Comparison of ENCODE assay signal across 25 cellular contexts in the genomic region with DNA sequence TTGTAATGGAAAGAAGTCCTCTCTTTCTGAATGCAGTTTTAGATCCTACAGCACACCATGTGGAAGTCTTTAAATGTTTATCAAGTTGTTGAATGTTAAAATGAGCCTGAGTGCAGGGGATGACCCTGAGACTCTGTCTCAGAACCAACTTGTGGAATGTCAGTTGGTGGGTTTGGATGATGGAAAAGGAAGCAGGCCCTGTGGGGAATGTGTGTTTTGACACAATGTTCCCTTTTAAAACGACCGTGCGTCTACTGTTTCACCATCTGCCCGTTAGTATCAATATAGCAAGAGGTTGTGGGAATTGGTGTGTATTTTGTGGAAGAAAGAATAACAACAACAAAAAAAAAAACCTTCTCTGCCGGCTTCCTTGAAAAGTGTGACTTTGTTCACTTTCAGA. TPM values are rescaled to one million over a fixed set of nuclear protein-coding genes. Genes with fewer than 3 reads are reported as not detected.
"Had no signal": no experiment of that assay in that cellular context is flagged by ENCODE, and none has a peak within 500 bp of the region (broad histone marks: within the 10 kb centered on the region; RNA-seq: fewer than 3 reads in every experiment).

No MANE protein-coding gene starts in this region.

- ATAC-seq: activated CD4-positive, CD25-positive, alpha-beta regulatory T cell treated with anti-CD3 and anti-CD28 coated beads, Interleukin-2, amount 50 U/mL, for 24 hours; activated CD8-positive, alpha-beta T cell treated with anti-CD3 and anti-CD28 coated beads, Interleukin-2, amount 10 ng/mL, durations not matched to agents 7 days and 5 days; Panc1 had no signal

- H3K36me3 ChIP-seq: SJSA1 had no signal

- DNase-seq: activated CD4-positive, alpha-beta T cell treated with anti-CD3 and anti-CD28 coated beads for 48 hours; activated CD4-positive, alpha-beta T cell treated with anti-CD3 and anti-CD28 coated beads, Interleukin-2, amount 50 U/mL, for 4 hours; activated CD8-positive, alpha-beta memory T cell treated with anti-CD3 and anti-CD28 coated beads, Interleukin-2, amount 50 U/mL, for 48 hours; activated CD8-positive, alpha-beta T cell treated with anti-CD3 and anti-CD28 coated beads, Interleukin-2, amount 10 ng/mL, durations not matched to agents 7 days and 5 days; activated naive CD4-positive, alpha-beta T cell; activated T-cell treated with anti-CD3 and anti-CD28 coated beads, Interleukin-2, amount 50 U/mL, for 1 hour; amygdala; IMR-90; Kasumi-1; KBM-7; NCI-H146; NCI-H187 treated with DMSO at 0.1 percent for 48 hours; NCI-H2081 treated with DMSO at 0.1 percent for 48 hours; NCI-H345; NCI-H510A; NCI-H526 treated with DMSO at 0.1 percent for 48 hours; NK-92 treated with Interleukin-12 subunit alpha and Interleukin-12 subunit beta, amount 100 ng/mL, for 24 hours; OCI-M1; Right ventricle myocardium superior had no signal

- H3K9me3 Mint-ChIP-seq: T-helper 1 cell treated with Interleukin-12 subunit alpha and Interleukin-12 subunit beta and Interleukin-4 antibody, amounts not matched to agents 30 μg/mL and 1 μg/mL, for 36 hours had no signal

- H3K4me3 ChIP-seq: SJSA1 had no signal

- H3K9me3 ChIP-seq: SJSA1 had no signal

- H3K36me3 Mint-ChIP-seq: activated naive CD8-positive, alpha-beta T cell; brain had no signal

- H3K27me3 ChIP-seq: SJSA1 had no signal

- H3K27ac Mint-ChIP-seq: activated CD8-positive, alpha-beta T cell treated with anti-CD3 and anti-CD28 coated beads, Interleukin-2, amount 10 ng/mL, durations not matched to agents 7 days and 5 days; activated naive CD8-positive, alpha-beta T cell; brain; T-helper 1 cell treated with Interleukin-12 subunit alpha and Interleukin-12 subunit beta and Interleukin-4 antibody, amounts not matched to agents 30 μg/mL and 1 μg/mL, for 36 hours had no signal

- H3K4me3 Mint-ChIP-seq: activated CD8-positive, alpha-beta T cell treated with anti-CD3 and anti-CD28 coated beads, Interleukin-2, amount 10 ng/mL, durations not matched to agents 7 days and 5 days; activated naive CD8-positive, alpha-beta T cell; brain; T-helper 1 cell treated with Interleukin-12 subunit alpha and Interleukin-12 subunit beta and Interleukin-4 antibody, amounts not matched to agents 30 μg/mL and 1 μg/mL, for 36 hours had no signal

- H3K27me3 Mint-ChIP-seq: activated naive CD8-positive, alpha-beta T cell had no signal

RNA-seq across cellular contexts. Expression of gene DYNC1I1, which starts 8.3 kb away (rescaled TPM):
- total RNA-seq: activated CD8-positive, alpha-beta T cell treated with anti-CD3 and anti-CD28 coated beads, Interleukin-2, amount 10 ng/mL, durations not matched to agents 7 days and 5 days had no signal
